Comparison of ENCODE assay signal across 7 cellular contexts in the genomic region with DNA sequence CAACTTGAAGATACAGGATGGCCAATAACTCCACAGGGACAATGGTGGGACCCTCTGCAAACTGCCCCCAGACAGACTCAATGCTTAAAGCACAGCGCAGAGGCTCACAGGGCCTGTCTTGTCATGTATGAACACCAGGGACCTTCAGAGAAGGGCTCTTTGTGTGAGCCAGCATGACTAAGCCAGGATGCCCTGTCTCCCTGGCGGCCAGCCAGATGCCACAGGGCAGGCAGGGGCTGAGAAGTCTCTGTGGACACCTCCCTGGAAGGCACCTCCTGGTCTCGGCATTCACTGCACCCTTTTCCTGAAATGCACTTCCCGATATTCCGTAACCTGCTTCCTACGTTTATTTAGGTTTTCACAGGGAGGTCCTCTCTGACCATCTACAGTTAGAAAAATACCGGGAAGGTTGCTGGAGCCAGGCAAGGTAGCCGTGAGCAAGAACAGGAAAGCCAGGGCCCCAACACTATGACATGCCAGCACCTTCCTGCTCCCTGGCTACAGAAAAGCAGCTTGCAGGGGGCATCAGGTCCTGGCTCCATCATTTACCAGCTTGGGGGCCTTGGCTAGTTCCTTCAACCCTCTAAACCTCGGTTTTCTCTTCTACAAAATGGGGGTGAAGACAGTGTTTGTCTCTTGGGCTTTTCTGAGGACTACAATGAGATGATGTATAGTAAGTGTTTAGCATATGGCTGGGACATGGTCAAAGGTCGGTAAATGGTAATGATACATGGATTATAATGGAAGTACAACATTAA.
DNase-seq lines count a peak whose midpoint lies in the region; TF ChIP-seq lines count a peak whose summit lies in the region.

No MANE protein-coding gene starts in this region.

- no peaks in the 10 kb centered on the region for H3K36me3 ChIP-seq in mammary epithelial cell (ENCODE audit: insufficient read depth, low read length)
- H3K36me3 ChIP-seq in osteoblast (ENCODE audit: insufficient read depth, low read length), result no peaks in the 10 kb centered on the region
- H3K36me3 ChIP-seq in Caco-2 (ENCODE audit: control insufficient read depth, insufficient read depth, low read length), result no peaks in the 10 kb centered on the region; the same call in 1 of the 2 replicates

- no peaks in the 10 kb centered on the region for H4K20me1 ChIP-seq in mammary epithelial cell (ENCODE audit: insufficient read depth, low read length)
- peaks cover 36% of the 10 kb centered on the region for H4K20me1 ChIP-seq in osteoblast (ENCODE audit: insufficient read depth, low read length)

- POLR2A ChIA-PET in Caco-2 (lab: Charles Lee), result no interaction called here

- no peak overlapping the region for H3K9ac ChIP-seq in mammary epithelial cell (ENCODE audit: insufficient read depth, low read length)

- dilution Hi-C loops in mammary epithelial cell (cut with HindIII; ENCODE audit: low sequenced_read_pairs), result no loop called here

- H3K27ac Mint-ChIP-seq in immature natural killer cell, result peak overlapping the region in 1 of 6 donors; percentile 1
- H3K27ac Mint-ChIP-seq in Caco-2 (ENCODE audit: unreplicated experiment), result no peak overlapping the region

- no TSS peak for BruUV-seq in mammary epithelial cell (replicated peaks; lab: Mats Ljungman, UMichigan)
- no TSS peak for BruUV-seq in Caco-2 (replicated peaks; lab: Mats Ljungman, UMichigan)

- H3K36me3 Mint-ChIP-seq in immature natural killer cell (no peaks in the 10 kb centered on the region), Caco-2 (ENCODE audit: insufficient read depth, unreplicated experiment) (no peaks in the 10 kb centered on the region)

- 13% methylated on average over 9 of the region's 10 CpGs for WGBS in mammary epithelial cell (ENCODE audit: low coverage, missing lambda C conversion rate)

- H3K4me3 ChIP-seq in mammary epithelial cell (replicated peaks in 1 of 3; ENCODE audit: insufficient read depth in 1 of 3, low read depth in 2 of 3, low read length in 3 of 3), result no peak overlapping the region
- no peak overlapping the region for H3K4me3 ChIP-seq in osteoblast (ENCODE audit: insufficient read depth, low read length)
- H3K4me3 ChIP-seq in Caco-2 (ENCODE audit: low read depth, low read length), result no peak overlapping the region

- H3K27ac ChIP-seq in mammary epithelial cell (ENCODE audit: insufficient read depth, low read depth, low read length) (peak overlapping the region; percentile 37), osteoblast (ENCODE audit: low read depth, low read length) (no peak overlapping the region)

- H3K79me2 ChIP-seq in mammary epithelial cell (ENCODE audit: insufficient read depth, low read length), result peaks cover 37% of the 10 kb centered on the region
- H3K79me2 ChIP-seq in osteoblast (ENCODE audit: insufficient read depth, low read length), result peaks cover 7% of the 10 kb centered on the region

- TF ChIP-seq CTCF in mammary epithelial cell (conservative IDR thresholded peaks at IDR 0.05 in 1 of 2, IDR thresholded peaks at IDR 0.05 in 1 of 2; ENCODE audit: extremely low read depth in 1 of 2, insufficient read depth in 1 of 2, low read depth in 1 of 2, low read length in 2 of 2) (peak in 1 of 2 donors; percentile 38), osteoblast (IDR thresholded peaks at IDR 0.05; ENCODE audit: extremely low read depth, low read depth, low read length) (no peak), Caco-2 (IDR thresholded peaks at IDR 0.05; ENCODE audit: insufficient read depth in 1 of 2, low read depth in 1 of 2, low read length in 1 of 2, severe bottlenecking in 1 of 2, unreplicated experiment in 1 of 2) (no peak)

- H3K9me3 Mint-ChIP-seq in immature natural killer cell (no peaks in the 10 kb centered on the region), Caco-2 (ENCODE audit: unreplicated experiment) (no peaks in the 10 kb centered on the region)

- peaks cover 66% of the 10 kb centered on the region for H3K4me1 ChIP-seq in mammary epithelial cell (ENCODE audit: insufficient read depth, low read length)
- peaks cover 19% of the 10 kb centered on the region for H3K4me1 ChIP-seq in osteoblast (ENCODE audit: insufficient read depth, low read length)
- H3K4me1 ChIP-seq in Caco-2, result peaks cover 8% of the 10 kb centered on the region; the same call in 1 of the 2 replicates

- peaks cover 13 to 19% of the 10 kb centered on the region in 2 donors for H3K4me1 Mint-ChIP-seq in immature natural killer cell
- H3K4me1 Mint-ChIP-seq in Caco-2 (ENCODE audit: low read depth, unreplicated experiment), result no peaks in the 10 kb centered on the region

- peak; percentile 93 for DNase-seq in Daoy (ENCODE audit: low read depth)
- peak; percentile 56 for DNase-seq in NAMALWA (ENCODE audit: low spot score)
- peak; percentile 94 for DNase-seq in mammary epithelial cell
- peak; percentile 51 for DNase-seq in osteoblast (ENCODE audit: insufficient read length, low spot score, missing footprints)
- DNase-seq in T-helper 2 cell, result no peak
- no peak for DNase-seq in immature natural killer cell
- DNase-seq in Caco-2, result no peak

- intact Hi-C loops in mammary epithelial cell (cut with micrococcal nuclease), result loop anchor here (5.0 kb wide), 1 partner anchor 44 kb away; no protein-coding TSS in a partner anchor
- intact Hi-C loops in Caco-2 (cut with micrococcal nuclease; ENCODE audit: unreplicated experiment), result no loop called here

- CTCF ChIA-PET in mammary epithelial cell (lab: Charles Lee; ENCODE audit: low non-redundant PET), result no interaction called here
- CTCF ChIA-PET in Caco-2 (lab: Charles Lee), result interaction anchor here (0.6 kb wide), 1 partner anchor 475 kb away, joined by 4 read pairs; no protein-coding TSS in a partner anchor

- H3K27me3 ChIP-seq in mammary epithelial cell (ENCODE audit: insufficient read depth, low read length) (no peaks in the 10 kb centered on the region), osteoblast (ENCODE audit: insufficient read depth, low read length) (no peaks in the 10 kb centered on the region), Caco-2 (replicated peaks; ENCODE audit: control insufficient read depth, insufficient read depth, low read length) (no peaks in the 10 kb centered on the region)

- H3K4me3 Mint-ChIP-seq in immature natural killer cell, result no peak overlapping the region
- no peak overlapping the region for H3K4me3 Mint-ChIP-seq in Caco-2 (ENCODE audit: unreplicated experiment)

- H2AFZ ChIP-seq in mammary epithelial cell (ENCODE audit: low read depth, low read length) (no peak overlapping the region), osteoblast (ENCODE audit: low read length) (no peak overlapping the region)

- in situ Hi-C loops in mammary epithelial cell (cut with MboI; ENCODE audit: low sequenced_read_pairs in 2 of 2), result no loop called here

- peak overlapping the region; percentile 83 for H3K4me2 ChIP-seq in mammary epithelial cell (ENCODE audit: insufficient read depth, low read depth, low read length)
- H3K4me2 ChIP-seq in osteoblast (ENCODE audit: insufficient read depth, low read length), result peak overlapping the region; percentile 29

- H3K9me3 ChIP-seq in mammary epithelial cell (replicated peaks; ENCODE audit: insufficient read depth, low read length) (peaks cover 5% of the 10 kb centered on the region), osteoblast (ENCODE audit: low read depth, low read length) (peaks cover 5% of the 10 kb centered on the region), Caco-2 (no peaks in the 10 kb centered on the region)

- peaks cover 2% of the 10 kb centered on the region in 3 donors for H3K27me3 Mint-ChIP-seq in immature natural killer cell (ENCODE audit: low read depth in 3 of 3)
- no peaks in the 10 kb centered on the region for H3K27me3 Mint-ChIP-seq in Caco-2 (ENCODE audit: insufficient read depth, unreplicated experiment)

Comparison
In these comparisons a context has a peak if more than half of its experiments do, and no peak if none do; other contexts are left out.
1. DNase-seq: peak in Daoy (single experiment), NAMALWA (single experiment), mammary epithelial cell (single experiment) and osteoblast (single experiment); none in T-helper 2 cell (0 of 5), immature natural killer cell (0 of 3) and Caco-2 (0 of 2).